Comparison of ENCODE assay signal across 20 cellular contexts in the genomic region with DNA sequence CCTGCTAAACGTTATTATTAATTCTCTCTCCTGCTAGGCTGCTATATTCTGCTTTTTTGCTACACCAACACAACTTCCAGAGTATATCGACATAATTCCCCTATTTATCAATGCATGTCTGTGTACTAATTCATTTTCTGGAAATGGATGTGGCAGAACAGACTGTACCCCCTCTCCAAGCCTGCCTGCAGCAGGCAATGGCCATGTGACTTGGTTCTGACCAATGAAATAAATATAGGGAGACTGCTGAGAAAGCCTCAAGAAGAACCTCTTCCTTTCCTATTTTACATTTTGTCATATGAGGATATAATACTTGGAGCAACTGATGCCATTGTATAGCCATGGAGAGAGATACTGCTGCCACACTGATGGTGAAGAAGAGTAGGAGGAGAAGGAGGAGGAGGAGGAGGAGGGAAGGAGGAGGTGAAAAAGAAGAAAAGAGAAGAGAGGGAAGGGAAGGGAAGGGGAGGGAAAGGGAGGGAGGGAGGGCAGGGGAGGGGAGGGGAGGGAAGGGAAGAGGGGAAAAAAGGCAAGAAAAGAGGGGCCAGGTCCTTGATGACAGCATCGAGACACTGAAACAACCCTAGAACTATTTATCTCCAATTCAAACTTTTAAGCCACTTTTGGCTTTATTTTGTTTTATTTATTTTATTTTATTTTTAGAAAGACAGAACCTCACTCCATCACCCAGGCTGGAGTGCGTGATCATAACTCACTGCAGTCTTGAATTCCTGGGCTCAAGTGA. TPM values are rescaled to one million over a fixed set of nuclear protein-coding genes. Genes with fewer than 3 reads are reported as not detected.
DNase-seq lines count a peak whose midpoint lies in the region; ATAC-seq and TF ChIP-seq lines count a peak whose summit lies in the region.
"Had no signal": no experiment of that assay in that cellular context is flagged by ENCODE, and none has a peak within 500 bp of the region (broad histone marks: within the 10 kb centered on the region; RNA-seq: fewer than 3 reads in every experiment).

No MANE protein-coding gene starts in this region.

- no CpG with 5 or more reads among the region's 4 CpGs for WGBS in trophoblast cell (ENCODE audit: extremely low coverage, insufficient coverage, insufficient read length)

- peak overlapping the region; percentile 42 for H3K4me3 ChIP-seq in HUES48 (ENCODE audit: low read depth, low read length)
- peak overlapping the region; percentile 41 for H3K4me3 ChIP-seq in iPS-15b (ENCODE audit: low read depth, low read length)
- no peak overlapping the region for H3K4me3 ChIP-seq in trophoblast cell (ENCODE audit: low read depth, low read length)
- H3K4me3 ChIP-seq: A549 had no signal

- no peak for DNase-seq in WTC11 (ENCODE audit: low spot score)
- no peak for DNase-seq in trophoblast cell
- no peak for DNase-seq in NCI-H1092 treated with DMSO at 0.1 percent for 48 hours (lab: John Stamatoyannopoulos, UW)
- no peak for DNase-seq in foreskin melanocyte
- DNase-seq: BE2C; CD4-positive, alpha-beta memory T cell; DMS153; DMS79 treated with DMSO at 0.1 percent for 48 hours; EL; GDM1; GOT3; HCEC 1CT; HFFc6; KG1 had no signal

- peak overlapping the region; percentile 21 for H2AK5ac ChIP-seq in trophoblast cell (ENCODE audit: low read length)

- no peak overlapping the region for H3K18ac ChIP-seq in trophoblast cell (ENCODE audit: low read length)

- H3K4ac ChIP-seq in trophoblast cell (ENCODE audit: low read depth, low read length) = peak overlapping the region; percentile 79

- no peak overlapping the region for H4K12ac ChIP-seq in trophoblast cell (ENCODE audit: low read depth, low read length)

- H3K4me3 Mint-ChIP-seq in WTC11 = peak overlapping the region; percentile 58
- H3K4me3 Mint-ChIP-seq: CD4-positive, alpha-beta memory T cell; HFFc6; IgD-negative memory B cell had no signal

- H3K9me3 Mint-ChIP-seq in WTC11 = no peaks in the 10 kb centered on the region
- H3K9me3 Mint-ChIP-seq: CD4-positive, alpha-beta memory T cell; HFFc6; IgD-negative memory B cell had no signal

- peak overlapping the region; percentile 73 for H4K91ac ChIP-seq in trophoblast cell (ENCODE audit: low read depth, low read length)

- no peak overlapping the region for H3K23ac ChIP-seq in trophoblast cell (ENCODE audit: low read length)

- H3K4me1 ChIP-seq in HUES48 (ENCODE audit: control insufficient read depth, insufficient read depth, low read length) = peaks cover 62% of the 10 kb centered on the region
- peaks cover 35% of the 10 kb centered on the region for H3K4me1 ChIP-seq in iPS-15b (ENCODE audit: control insufficient read depth, insufficient read depth, low read length)
- H3K4me1 ChIP-seq in trophoblast cell (ENCODE audit: control insufficient read depth in 1 of 2, insufficient read depth in 2 of 2, low read length in 2 of 2) = peaks cover 6 to 18% of the 10 kb centered on the region in 2 experiments
- H3K4me1 ChIP-seq: A549, BE2C had no signal

- no peaks in the 10 kb centered on the region for H3K36me3 ChIP-seq in HUES48 (ENCODE audit: control insufficient read depth, insufficient read depth, low read length)
- H3K36me3 ChIP-seq in iPS-15b (ENCODE audit: control insufficient read depth, insufficient read depth, low read length) = no peaks in the 10 kb centered on the region
- H3K36me3 ChIP-seq in trophoblast cell (ENCODE audit: control insufficient read depth in 1 of 2, insufficient read depth in 2 of 2, low read length in 2 of 2) = no peaks in the 10 kb centered on the region
- H3K36me3 ChIP-seq: BE2C had no signal

- no peak overlapping the region for H2AFZ ChIP-seq in trophoblast cell (ENCODE audit: insufficient read depth, low read length, poor library complexity)

- peak overlapping the region; percentile 49 for H2BK12ac ChIP-seq in trophoblast cell (ENCODE audit: low read length)

- peak overlapping the region; percentile 56 for H3K14ac ChIP-seq in trophoblast cell (ENCODE audit: low read length)

- H3K27ac ChIP-seq in HUES48 (ENCODE audit: low read depth, low read length) (peak overlapping the region; percentile 76), trophoblast cell (ENCODE audit: low read depth, low read length) (peak overlapping the region; percentile 67)
- H3K27ac ChIP-seq: A549, C4-2B had no signal

- peaks cover 5% of the 10 kb centered on the region; the same call in 1 of the 2 replicates for H3K27me3 Mint-ChIP-seq in WTC11 (ENCODE audit: low read depth)

- POLR2A ChIA-PET in WTC11 (lab: Charles Lee) = no interaction called here

- H3K79me1 ChIP-seq in trophoblast cell (ENCODE audit: low read length) = peaks cover 9% of the 10 kb centered on the region

- H3K9ac ChIP-seq in HUES48 (ENCODE audit: low read depth, low read length) = peak overlapping the region; percentile 45; the same call in 1 of the 2 replicates
- H3K9ac ChIP-seq in iPS-15b (ENCODE audit: low read depth, low read length) = peak overlapping the region; percentile 29
- no peak overlapping the region for H3K9ac ChIP-seq in trophoblast cell (ENCODE audit: low read length)

- peaks cover 64% of the 10 kb centered on the region for H3K4me1 Mint-ChIP-seq in WTC11
- H3K4me1 Mint-ChIP-seq: CD4-positive, alpha-beta memory T cell; IgD-negative memory B cell had no signal

- H3K27ac Mint-ChIP-seq in WTC11 = peak overlapping the region; percentile 99
- H3K27ac Mint-ChIP-seq: CD4-positive, alpha-beta memory T cell; HFFc6 had no signal

- no peak overlapping the region for H4K8ac ChIP-seq in trophoblast cell (ENCODE audit: low read depth, low read length)

- ATAC-seq in WTC11 (peak; percentile 35), GM18861 (IDR thresholded peaks at IDR 0.05; ENCODE audit: unreplicated experiment) (no peak)
- ATAC-seq: A549 had no signal

- TF ChIP-seq CTCF in WTC11 (IDR thresholded peaks at IDR 0.05) = no peak

- H3K27me3 ChIP-seq in HUES48 (ENCODE audit: control insufficient read depth, insufficient read depth, low read length) (no peaks in the 10 kb centered on the region), iPS-15b (ENCODE audit: control insufficient read depth, insufficient read depth, low read length) (no peaks in the 10 kb centered on the region), trophoblast cell (ENCODE audit: insufficient read depth, low read length) (no peaks in the 10 kb centered on the region)
- H3K27me3 ChIP-seq: BE2C had no signal

- H3K36me3 Mint-ChIP-seq in WTC11 = peaks cover 15% of the 10 kb centered on the region
- H3K36me3 Mint-ChIP-seq: CD4-positive, alpha-beta memory T cell; IgD-negative memory B cell had no signal

- H2BK5ac ChIP-seq in trophoblast cell (ENCODE audit: low read depth, low read length, poor library complexity) = no peak overlapping the region

- H3K9me3 ChIP-seq in HUES48 (ENCODE audit: control insufficient read depth, insufficient read depth, low read length) (no peaks in the 10 kb centered on the region), iPS-15b (ENCODE audit: control insufficient read depth, insufficient read depth, low read length) (no peaks in the 10 kb centered on the region), trophoblast cell (ENCODE audit: insufficient read depth, low read depth, low read length) (no peaks in the 10 kb centered on the region)
- H3K9me3 ChIP-seq: A549, BE2C had no signal

- no peaks in the 10 kb centered on the region for H3K79me2 ChIP-seq in trophoblast cell (ENCODE audit: control insufficient read depth, insufficient read depth, low read length, poor library complexity)

- CTCF ChIA-PET in WTC11 (lab: Charles Lee) = interaction anchor here (0.9 to 1.5 kb wide), 3 partner anchors 55 to 70 kb away, joined by 4 to 5 read pairs (median 4); no protein-coding TSS in a partner anchor

- H2BK120ac ChIP-seq in trophoblast cell (ENCODE audit: insufficient read depth, low read length, poor library complexity) = peak overlapping the region; percentile 80

- H3K4me2 ChIP-seq in trophoblast cell (ENCODE audit: low read length) = no peak overlapping the region
- H3K4me2 ChIP-seq: A549 had no signal

TF ChIP-seq in WTC11, 78 proteins besides CTCF, POLR2A, EP300 and RAD21 (continues in another document):
- TF ChIP-seq NFATC4 (CRISPR knock-in tag; IDR thresholded peaks at IDR 0.05) (no peak), ZNF425 (CRISPR knock-in tag; conservative IDR thresholded peaks at IDR 0.05) (no peak), USF1 (CRISPR knock-in tag; IDR thresholded peaks at IDR 0.05) (peak; percentile 78), ELF4 (CRISPR knock-in tag; IDR thresholded peaks at IDR 0.05; ENCODE audit: low read depth) (no peak), USF2 (CRISPR knock-in tag; IDR thresholded peaks at IDR 0.05) (peak; percentile 84), TEAD1 (CRISPR knock-in tag; IDR thresholded peaks at IDR 0.05) (no peak)

RNA-seq across cellular contexts. Expression of gene SPP1, which starts 57.0 kb away (rescaled TPM):
- total RNA-seq in WTC11 (2021) = 24.5 to 56.6 TPM (median 31.8 TPM) in 3 replicates
- 64.3 and 67.0 TPM in 2 replicates for polyA plus RNA-seq in trophoblast cell (2013)
- polyA plus RNA-seq: CD4-positive, alpha-beta memory T cell; IgD-negative memory B cell had no signal
